ENCODE assay signal across 16 cellular contexts in the genomic region with DNA sequence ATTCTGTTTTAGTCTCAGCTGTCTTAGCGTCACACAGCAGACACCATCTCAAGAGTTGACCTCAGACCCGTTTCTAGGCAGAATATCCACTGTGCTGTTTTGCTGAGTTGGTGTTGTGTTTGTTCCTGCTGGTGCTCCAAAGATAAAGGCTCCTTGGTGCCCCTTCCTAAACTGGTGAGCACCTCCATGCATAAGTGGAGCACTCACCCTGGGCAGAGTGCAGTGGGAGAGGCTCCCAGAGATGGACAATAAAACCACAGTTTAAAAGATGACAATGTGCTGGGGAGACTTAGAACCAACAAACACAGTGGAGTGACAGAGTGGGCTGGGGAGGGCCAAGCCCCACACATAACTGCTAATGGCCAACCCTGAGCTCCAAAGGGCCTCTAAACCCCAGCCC.
DNase-seq lines count a peak whose midpoint lies in the region; ATAC-seq, FAIRE-seq and TF ChIP-seq lines count a peak whose summit lies in the region.
"Had no signal": no experiment of that assay in that cellular context is flagged by ENCODE, and none has a peak within 500 bp of the region (broad histone marks: within the 10 kb centered on the region; RNA-seq: fewer than 3 reads in every experiment).

No MANE protein-coding gene starts in this region.

- H4K20me1 ChIP-seq in K562 (replicated peaks; ENCODE audit: control insufficient read depth, insufficient read depth, low read length), result no peaks in the 10 kb centered on the region
- H4K20me1 ChIP-seq: BLaER1 treated with 17β-estradiol and CSF1 and Interleukin-3, amounts not matched to agents 10 nM and 100 nM had no signal

- TF ChIP-seq CTCF in K562 (IDR thresholded peaks at IDR 0.05 in 2 of 3, conservative IDR thresholded peaks at IDR 0.05 in 1 of 3; ENCODE audit: insufficient read depth in 2 of 3, low read depth in 1 of 3, low read length in 3 of 3) (no peak), dorsolateral prefrontal cortex (IDR thresholded peaks at IDR 0.05 in 54 of 56, conservative IDR thresholded peaks at IDR 0.05 in 2 of 56; ENCODE audit: low read depth in 1 of 56, partially characterized antibody in 56 of 56) (no peak), spleen (IDR thresholded peaks at IDR 0.05 in 8 of 11, conservative IDR thresholded peaks at IDR 0.05 in 3 of 11) (no peak)

- H3K27ac ChIP-seq in K562 (ENCODE audit: extremely low read depth, low read depth, low read length), result no peak overlapping the region
- peak overlapping the region in 50 of 59 donors; percentile 9 to 97 (median 54) for H3K27ac ChIP-seq in dorsolateral prefrontal cortex
- no peak overlapping the region for H3K27ac ChIP-seq in spleen
- H3K27ac ChIP-seq: BLaER1 treated with 17β-estradiol and CSF1 and Interleukin-3, amounts not matched to agents 10 nM and 100 nM had no signal

- DNase-seq in K562 (ENCODE audit: extremely low read depth in 1 of 4, low spot score in 3 of 4), result no peak
- DNase-seq in dorsolateral prefrontal cortex, result no peak
- DNase-seq in spleen, result peak; percentile 38
- no peak for DNase-seq in NCI-H2227 treated with DMSO at 0.1 percent for 48 hours (lab: John Stamatoyannopoulos, UW)
- DNase-seq in MV-4-11 (lab: John Stamatoyannopoulos, UW), result no peak
- DNase-seq: Calu3; CD8-positive, alpha-beta T cell; DMS 273 treated with DMSO at 0.1 percent for 48 hours; DMS53; DND-41; EL had no signal

- no peak for ATAC-seq in K562
- no peak for ATAC-seq in GM19463 (IDR thresholded peaks at IDR 0.05; ENCODE audit: unreplicated experiment)
- ATAC-seq: CD8-positive, alpha-beta T cell; GM12878 had no signal

- H3K4me3 ChIP-seq in K562 (no peak overlapping the region), dorsolateral prefrontal cortex (no peak overlapping the region), spleen (no peak overlapping the region)
- H3K4me3 ChIP-seq: BLaER1 treated with 17β-estradiol and CSF1 and Interleukin-3, amounts not matched to agents 10 nM and 100 nM; GM12878; GM23338 had no signal

- WGBS in K562 (ENCODE audit: insufficient coverage, low coverage, missing lambda C conversion rate), result 0% methylated on average over 1 of the region's 2 CpGs
- WGBS in spleen, 5 donors, result 59 to 89% (median 71%) methylated on average over 2 of the region's 2 CpGs

- H3K36me3 ChIP-seq in K562 (ENCODE audit: control insufficient read depth, insufficient read depth, low read length) (no peaks in the 10 kb centered on the region), spleen (no peaks in the 10 kb centered on the region)

- POLR2A ChIA-PET in K562 (lab: Yijun Ruan, JAX), result no interaction called here

- H2AFZ ChIP-seq in K562 (ENCODE audit: low read depth, low read length), result no peak overlapping the region; the same call in 1 of the 2 replicates
- H2AFZ ChIP-seq: GM23338 had no signal

- TF ChIP-seq EP300 in K562 (IDR thresholded peaks at IDR 0.05; ENCODE audit: low read length), result no peak

- H3K27me3 ChIP-seq in K562 (ENCODE audit: control insufficient read depth in 2 of 2, insufficient read depth in 2 of 2, low read length in 2 of 2) (no peaks in the 10 kb centered on the region), dorsolateral prefrontal cortex (no peaks in the 10 kb centered on the region), spleen (replicated peaks in 1 of 7) (no peaks in the 10 kb centered on the region)
- H3K27me3 ChIP-seq: BLaER1 treated with 17β-estradiol and CSF1 and Interleukin-3, amounts not matched to agents 10 nM and 100 nM had no signal

- no TSS peak for BruUV-seq in K562 (replicated peaks; lab: Mats Ljungman, UMichigan)

- H3K79me2 ChIP-seq in K562 (ENCODE audit: control insufficient read depth, insufficient read depth, low read length), result no peaks in the 10 kb centered on the region

- TF ChIP-seq POLR2A in K562 (conservative IDR thresholded peaks at IDR 0.05) (no peak), spleen (IDR thresholded peaks at IDR 0.05) (no peak)

- TF ChIP-seq RAD21 in K562 (CRISPR knock-in tag; conservative IDR thresholded peaks at IDR 0.05 in 1 of 2, IDR thresholded peaks at IDR 0.05 in 1 of 2), result no peak

- CTCF ChIA-PET in K562 (lab: Yijun Ruan, JAX; ENCODE audit: low intra/inter-chr PET ratio), result no interaction called here

- H3K4me1 ChIP-seq in K562 (replicated peaks in 1 of 2; ENCODE audit: control insufficient read depth in 2 of 2, insufficient read depth in 2 of 2, low read length in 2 of 2) (peaks cover 0 to 8% of the 10 kb centered on the region in 2 experiments; a peak in 3 of 5 replicates), spleen (peaks cover 0 to 14% (median 6%) of the 10 kb centered on the region in 6 donors)

- peaks cover 3% of the 10 kb centered on the region for H3K9me1 ChIP-seq in K562 (ENCODE audit: control insufficient read depth, insufficient read depth, low read length)

- FAIRE-seq in K562 (lab: Jason Lieb, UNC), result no peak
- FAIRE-seq: GM12878, H54 had no signal

- in situ Hi-C loops in K562 (cut with MboI), result loop anchor here (10.0 to 25.0 kb wide), 2 partner anchors 382 to 799 kb away; partner anchors contain the start of genes PIGN and RELCH

- no peak overlapping the region for H3K9ac ChIP-seq in K562 (ENCODE audit: insufficient read depth in 1 of 2, low read depth in 2 of 2, low read length in 2 of 2)
- H3K9ac ChIP-seq: BLaER1 treated with 17β-estradiol and CSF1 and Interleukin-3, amounts not matched to agents 10 nM and 100 nM had no signal

- H3K9me3 ChIP-seq in K562 (replicated peaks; ENCODE audit: control insufficient read depth, insufficient read depth, low read depth, low read length) (no peaks in the 10 kb centered on the region), spleen (no peaks in the 10 kb centered on the region)

- intact Hi-C loops in K562 (cut with micrococcal nuclease), result loop anchor here (10.0 kb wide), 2 partner anchors 272 to 802 kb away; partner anchors contain the start of genes PHLPP1, PIGN and RELCH
- intact Hi-C loops in dorsolateral prefrontal cortex (cut with DNase I), result loop anchor here in 1 of 2 donors (10.0 kb wide), 1 partner anchor 462 kb away; the partner anchor contains the start of gene ZCCHC2
- intact Hi-C loops in spleen (cut with DNase I; ENCODE audit: low total_unique reads), result no loop called here

- no peak overlapping the region for H3K4me2 ChIP-seq in K562 (ENCODE audit: insufficient read depth, low read length)
- H3K4me2 ChIP-seq: BLaER1 treated with 17β-estradiol and CSF1 and Interleukin-3, amounts not matched to agents 10 nM and 100 nM; GM23338 had no signal

TF ChIP-seq in K562, 482 proteins besides CTCF, POLR2A, EP300 and RAD21:
- peak; percentile 65; the same call in 1 of the 2 replicates for TF ChIP-seq ZNF263 (CRISPR knock-in tag; IDR thresholded peaks at IDR 0.05; ENCODE audit: borderline replicate concordance)
- TF ChIP-seq, protein P1, sequence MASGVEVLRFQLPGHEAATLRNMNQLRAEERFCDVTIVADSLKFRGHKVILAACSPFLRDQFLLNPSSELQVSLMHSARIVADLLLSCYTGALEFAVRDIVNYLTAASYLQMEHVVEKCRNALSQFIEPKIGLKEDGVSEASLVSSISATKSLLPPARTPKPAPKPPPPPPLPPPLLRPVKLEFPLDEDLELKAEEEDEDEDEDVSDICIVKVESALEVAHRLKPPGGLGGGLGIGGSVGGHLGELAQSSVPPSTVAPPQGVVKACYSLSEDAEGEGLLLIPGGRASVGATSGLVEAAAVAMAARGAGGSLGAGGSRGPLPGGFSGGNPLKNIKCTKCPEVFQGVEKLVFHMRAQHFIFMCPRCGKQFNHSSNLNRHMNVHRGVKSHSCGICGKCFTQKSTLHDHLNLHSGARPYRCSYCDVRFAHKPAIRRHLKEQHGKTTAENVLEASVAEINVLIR (CRISPR knock-in tag; IDR thresholded peaks at IDR 0.05), result no peak

Comparison
In these comparisons a context has a peak if more than half of its experiments do, and no peak if none do; other contexts are left out.
1. H3K27ac ChIP-seq: peak in dorsolateral prefrontal cortex (50 of 59); none in K562 (single experiment) and spleen (0 of 8).